10 cellular contexts compared by ENCODE assay signal in the genomic region with DNA sequence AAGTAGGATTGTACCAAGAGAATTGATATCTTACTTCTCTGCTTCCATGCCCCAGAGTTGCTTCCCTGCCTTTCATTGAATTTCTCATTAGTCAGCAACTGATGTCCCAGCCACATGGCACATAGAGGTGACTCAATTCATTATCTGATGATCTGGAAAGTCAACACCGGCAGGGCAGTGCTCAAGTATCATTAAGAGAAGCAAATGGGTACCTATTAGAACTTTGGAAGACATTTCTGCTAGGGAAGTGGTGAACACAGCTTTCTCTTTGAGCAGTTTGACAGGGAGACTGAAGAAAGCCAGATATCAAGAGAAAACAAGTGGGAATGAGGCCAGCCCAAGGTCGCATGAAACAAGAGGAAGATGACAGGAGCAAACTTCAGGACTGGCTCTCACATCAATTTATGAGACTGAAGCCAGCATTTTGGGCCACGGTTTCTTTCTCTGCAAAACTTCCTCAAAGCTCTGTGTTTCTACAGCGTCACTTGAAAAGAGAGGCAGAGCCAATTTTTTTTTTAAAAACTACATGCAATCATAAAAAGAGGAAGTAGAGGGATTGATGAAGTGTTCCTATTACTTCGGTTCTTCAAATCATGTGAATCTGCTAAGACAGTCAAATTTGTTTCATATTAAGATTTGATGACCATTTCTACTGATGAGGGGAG.
DNase-seq lines count a peak whose midpoint lies in the region; ATAC-seq and TF ChIP-seq lines count a peak whose summit lies in the region.
"Had no signal": no experiment of that assay in that cellular context is flagged by ENCODE, and none has a peak within 500 bp of the region (broad histone marks: within the 10 kb centered on the region; RNA-seq: fewer than 3 reads in every experiment).

No MANE protein-coding gene starts in this region.

- H3K27ac ChIP-seq in esophagus muscularis mucosa (replicated peaks in 1 of 4) = no peak overlapping the region
- H3K27ac ChIP-seq: ascending aorta, neural progenitor cell had no signal

- no peaks in the 10 kb centered on the region for H3K36me3 ChIP-seq in esophagus muscularis mucosa
- H3K36me3 ChIP-seq: ascending aorta, neural progenitor cell had no signal

- H3K4me3 Mint-ChIP-seq in central memory CD8-positive, alpha-beta T cell = no peak overlapping the region
- H3K4me3 Mint-ChIP-seq in endothelial cell (ENCODE audit: unreplicated experiment) = no peak overlapping the region
- H3K4me3 Mint-ChIP-seq: neural progenitor cell had no signal

- no peak overlapping the region for H3K4me3 ChIP-seq in esophagus muscularis mucosa
- H3K4me3 ChIP-seq: ascending aorta, neural progenitor cell had no signal

- H3K27me3 Mint-ChIP-seq in central memory CD8-positive, alpha-beta T cell = no peaks in the 10 kb centered on the region
- H3K27me3 Mint-ChIP-seq in endothelial cell (ENCODE audit: unreplicated experiment) = peaks cover 1% of the 10 kb centered on the region

- no peak for TF ChIP-seq EP300 in esophagus muscularis mucosa (IDR thresholded peaks at IDR 0.05)

- DNase-seq in NOMO-1 (lab: John Stamatoyannopoulos, UW; ENCODE audit: unreplicated experiment in 2 of 2) = peak; percentile 83 to 95
- no peak for DNase-seq in central memory CD8-positive, alpha-beta T cell (ENCODE audit: low spot score in 2 of 2)
- peak; percentile 40 for DNase-seq in pons (ENCODE audit: low spot score)
- no peak for DNase-seq in endothelial cell (ENCODE audit: low spot score)
- no peak for DNase-seq in esophagus muscularis mucosa (ENCODE audit: extremely low spot score)
- DNase-seq in NCI-H146 (lab: John Stamatoyannopoulos, UW) = no peak
- DNase-seq: NCI-H526 treated with DMSO at 0.1 percent for 48 hours had no signal

- no peaks in the 10 kb centered on the region for H3K9me3 ChIP-seq in esophagus muscularis mucosa
- H3K9me3 ChIP-seq: ascending aorta had no signal

- peaks cover 0 to 2% (median 0%) of the 10 kb centered on the region in 4 donors for H3K4me1 ChIP-seq in esophagus muscularis mucosa
- H3K4me1 ChIP-seq: ascending aorta, neural progenitor cell had no signal

- ATAC-seq in GM19351 (IDR thresholded peaks at IDR 0.05; ENCODE audit: unreplicated experiment) = peak; percentile 45
- ATAC-seq in central memory CD8-positive, alpha-beta T cell (replicated peaks; ENCODE audit: extremely low read depth, poor library complexity, severe bottlenecking) = no peak

- no peak for TF ChIP-seq POLR2A in esophagus muscularis mucosa (IDR thresholded peaks at IDR 0.05; ENCODE audit: low read depth)

- H3K4me1 Mint-ChIP-seq in central memory CD8-positive, alpha-beta T cell = peaks cover 14% of the 10 kb centered on the region
- no peaks in the 10 kb centered on the region for H3K4me1 Mint-ChIP-seq in endothelial cell (ENCODE audit: unreplicated experiment)
- H3K4me1 Mint-ChIP-seq: neural progenitor cell had no signal

- H3K27me3 ChIP-seq in esophagus muscularis mucosa = no peaks in the 10 kb centered on the region
- H3K27me3 ChIP-seq: ascending aorta, neural progenitor cell had no signal

- H3K9me3 Mint-ChIP-seq in central memory CD8-positive, alpha-beta T cell = no peaks in the 10 kb centered on the region
- H3K9me3 Mint-ChIP-seq in endothelial cell (ENCODE audit: unreplicated experiment) = no peaks in the 10 kb centered on the region

- peak overlapping the region; percentile 42 for H3K27ac Mint-ChIP-seq in central memory CD8-positive, alpha-beta T cell (ENCODE audit: low read depth)
- H3K27ac Mint-ChIP-seq in endothelial cell (ENCODE audit: unreplicated experiment) = no peak overlapping the region
- H3K27ac Mint-ChIP-seq: neural progenitor cell had no signal

- intact Hi-C loops in esophagus muscularis mucosa (cut with DNase I) = no loop called here

- no peak for TF ChIP-seq CTCF in endothelial cell (IDR thresholded peaks at IDR 0.05; ENCODE audit: unreplicated experiment)
- TF ChIP-seq CTCF in esophagus muscularis mucosa (IDR thresholded peaks at IDR 0.05) = no peak

- no peaks in the 10 kb centered on the region for H3K36me3 Mint-ChIP-seq in central memory CD8-positive, alpha-beta T cell (ENCODE audit: insufficient read depth)
- no peaks in the 10 kb centered on the region for H3K36me3 Mint-ChIP-seq in endothelial cell (ENCODE audit: low read depth, unreplicated experiment)
- H3K36me3 Mint-ChIP-seq: neural progenitor cell had no signal

- 30% methylated on average over 5 of the region's 5 CpGs for WGBS in esophagus muscularis mucosa

Comparison
In these comparisons a context has a peak if more than half of its experiments do, and no peak if none do; other contexts are left out.
1. DNase-seq: peak in NOMO-1 (2 of 2) and pons (single experiment); none in central memory CD8-positive, alpha-beta T cell (0 of 2), endothelial cell (single experiment), esophagus muscularis mucosa (single experiment) and NCI-H146 (single experiment).